ENCODE assay signal across 1 cellular context in the genomic region with DNA sequence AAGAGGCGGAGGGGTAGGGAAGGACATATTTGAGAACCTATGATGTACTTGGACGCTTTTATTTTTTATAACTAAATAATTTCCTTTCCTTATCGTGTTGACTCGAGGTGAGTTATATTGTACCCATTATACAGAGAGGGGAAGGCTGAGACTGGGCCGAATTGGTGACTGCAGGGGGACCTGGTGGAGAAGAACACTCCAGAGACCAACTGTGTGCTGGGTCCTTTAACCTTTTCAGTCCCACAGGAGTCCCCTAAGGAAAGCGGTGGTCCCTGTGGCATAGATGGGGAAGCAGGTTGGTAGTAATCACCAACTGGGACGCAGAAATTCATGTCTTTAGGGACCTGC.
TF ChIP-seq lines count a peak whose summit lies in the region.

No MANE protein-coding gene starts in this region.

TF ChIP-seq in liver, 16 proteins besides CTCF, POLR2A, EP300 and RAD21 (continued from another document):
- TF ChIP-seq HNF4G (IDR thresholded peaks at IDR 0.05) (no peak), TAF1 (conservative IDR thresholded peaks at IDR 0.05) (no peak), SP1 (IDR thresholded peaks at IDR 0.05) (no peak), JUND (IDR thresholded peaks at IDR 0.05) (no peak), YY1 (IDR thresholded peaks at IDR 0.05) (no peak)
- TF ChIP-seq, protein P1, sequence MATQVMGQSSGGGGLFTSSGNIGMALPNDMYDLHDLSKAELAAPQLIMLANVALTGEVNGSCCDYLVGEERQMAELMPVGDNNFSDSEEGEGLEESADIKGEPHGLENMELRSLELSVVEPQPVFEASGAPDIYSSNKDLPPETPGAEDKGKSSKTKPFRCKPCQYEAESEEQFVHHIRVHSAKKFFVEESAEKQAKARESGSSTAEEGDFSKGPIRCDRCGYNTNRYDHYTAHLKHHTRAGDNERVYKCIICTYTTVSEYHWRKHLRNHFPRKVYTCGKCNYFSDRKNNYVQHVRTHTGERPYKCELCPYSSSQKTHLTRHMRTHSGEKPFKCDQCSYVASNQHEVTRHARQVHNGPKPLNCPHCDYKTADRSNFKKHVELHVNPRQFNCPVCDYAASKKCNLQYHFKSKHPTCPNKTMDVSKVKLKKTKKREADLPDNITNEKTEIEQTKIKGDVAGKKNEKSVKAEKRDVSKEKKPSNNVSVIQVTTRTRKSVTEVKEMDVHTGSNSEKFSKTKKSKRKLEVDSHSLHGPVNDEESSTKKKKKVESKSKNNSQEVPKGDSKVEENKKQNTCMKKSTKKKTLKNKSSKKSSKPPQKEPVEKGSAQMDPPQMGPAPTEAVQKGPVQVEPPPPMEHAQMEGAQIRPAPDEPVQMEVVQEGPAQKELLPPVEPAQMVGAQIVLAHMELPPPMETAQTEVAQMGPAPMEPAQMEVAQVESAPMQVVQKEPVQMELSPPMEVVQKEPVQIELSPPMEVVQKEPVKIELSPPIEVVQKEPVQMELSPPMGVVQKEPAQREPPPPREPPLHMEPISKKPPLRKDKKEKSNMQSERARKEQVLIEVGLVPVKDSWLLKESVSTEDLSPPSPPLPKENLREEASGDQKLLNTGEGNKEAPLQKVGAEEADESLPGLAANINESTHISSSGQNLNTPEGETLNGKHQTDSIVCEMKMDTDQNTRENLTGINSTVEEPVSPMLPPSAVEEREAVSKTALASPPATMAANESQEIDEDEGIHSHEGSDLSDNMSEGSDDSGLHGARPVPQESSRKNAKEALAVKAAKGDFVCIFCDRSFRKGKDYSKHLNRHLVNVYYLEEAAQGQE (IDR thresholded peaks at IDR 0.05): no peak
- TF ChIP-seq, protein P2, sequence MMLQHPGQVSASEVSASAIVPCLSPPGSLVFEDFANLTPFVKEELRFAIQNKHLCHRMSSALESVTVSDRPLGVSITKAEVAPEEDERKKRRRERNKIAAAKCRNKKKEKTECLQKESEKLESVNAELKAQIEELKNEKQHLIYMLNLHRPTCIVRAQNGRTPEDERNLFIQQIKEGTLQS (IDR thresholded peaks at IDR 0.05): no peak
